In genomic region chr3:194103475-194103874, GRCh38 we compare ENCODE assay signal across 11 cellular contexts. TPM values are rescaled to one million over a fixed set of nuclear protein-coding genes. Genes with fewer than 3 reads are reported as not detected.
DNase-seq lines count a peak whose midpoint lies in the region; ATAC-seq and TF ChIP-seq lines count a peak whose summit lies in the region.
"Had no signal": no experiment of that assay in that cellular context is flagged by ENCODE, and none has a peak within 500 bp of the region (broad histone marks: within the 10 kb centered on the region; RNA-seq: fewer than 3 reads in every experiment).

No MANE protein-coding gene starts in this region.

- H3K36me3 Mint-ChIP-seq in effector memory CD8-positive, alpha-beta T cell (ENCODE audit: insufficient read depth), result peaks cover 9% of the 10 kb centered on the region
- no peaks in the 10 kb centered on the region for H3K36me3 Mint-ChIP-seq in GM23338 (ENCODE audit: low read depth)

- H4K20me1 ChIP-seq in DOHH2 (ENCODE audit: control insufficient read depth, insufficient read depth, low read depth, low read length) (no peaks in the 10 kb centered on the region), GM23338 (replicated peaks; ENCODE audit: insufficient read depth) (no peaks in the 10 kb centered on the region)

- H3K27me3 Mint-ChIP-seq in effector memory CD8-positive, alpha-beta T cell, result peaks cover 68 to 99% of the 10 kb centered on the region in 2 donors
- H3K27me3 Mint-ChIP-seq in GM23338 (ENCODE audit: insufficient read depth, low read depth, poor library complexity), result peaks cover 4% of the 10 kb centered on the region

- H3K9me3 ChIP-seq in DOHH2 (ENCODE audit: control insufficient read depth, insufficient read depth, low read length), result no peaks in the 10 kb centered on the region
- H3K9me3 ChIP-seq: Caco-2 had no signal

- H3K4me3 Mint-ChIP-seq in effector memory CD8-positive, alpha-beta T cell, result no peak overlapping the region
- H3K4me3 Mint-ChIP-seq in GM23338, result no peak overlapping the region

- no peak overlapping the region for H3K27ac Mint-ChIP-seq in effector memory CD8-positive, alpha-beta T cell
- H3K27ac Mint-ChIP-seq in GM23338, result no peak overlapping the region

- H3K27me3 ChIP-seq in DOHH2 (ENCODE audit: control insufficient read depth, low read length) (no peaks in the 10 kb centered on the region), GM23338 (ENCODE audit: insufficient read depth) (no peaks in the 10 kb centered on the region)

- no peaks in the 10 kb centered on the region for H3K9me2 ChIP-seq in DOHH2 (replicated peaks; ENCODE audit: control insufficient read depth, low read length)
- H3K9me2 ChIP-seq in GM23338 (ENCODE audit: insufficient read depth), result peaks cover 3% of the 10 kb centered on the region; the same call in 1 of the 2 replicates

- TF ChIP-seq CTCF in DOHH2 (IDR thresholded peaks at IDR 0.05; ENCODE audit: low read depth, low read length, poor library complexity, severe bottlenecking), result peak; percentile 18
- TF ChIP-seq CTCF in GM23338 (conservative IDR thresholded peaks at IDR 0.05; ENCODE audit: low read depth in 2 of 2), result no peak

- no peaks in the 10 kb centered on the region for H3K36me3 ChIP-seq in DOHH2 (ENCODE audit: control insufficient read depth, low read length)
- H3K36me3 ChIP-seq in GM23338 (ENCODE audit: insufficient read depth), result no peaks in the 10 kb centered on the region

- ATAC-seq in GM19463 (IDR thresholded peaks at IDR 0.05; ENCODE audit: unreplicated experiment), result peak; percentile 21
- ATAC-seq in effector memory CD8-positive, alpha-beta T cell (replicated peaks), result peak; percentile 78
- ATAC-seq in GM23338, result no peak
- ATAC-seq in HG03342 (IDR thresholded peaks at IDR 0.05; ENCODE audit: unreplicated experiment), result no peak

- H3K4me1 ChIP-seq in DOHH2 (ENCODE audit: control insufficient read depth, low read length) (peaks cover 95% of the 10 kb centered on the region), GM23338 (ENCODE audit: insufficient read depth) (0 out of 2 replicates have a peak, but pooled peaks cover under 1% of the 10 kb centered on the region)

- H3K27ac ChIP-seq in DOHH2 (ENCODE audit: low read depth, low read length) (peak overlapping the region; percentile 95), GM23338 (ENCODE audit: low read depth) (no peak overlapping the region)
- H3K27ac ChIP-seq: RWPE1 had no signal

- H2AFZ ChIP-seq in GM23338, result no peak overlapping the region

- H3K4me3 ChIP-seq in DOHH2 (ENCODE audit: low read length) (peak overlapping the region; percentile 64), GM23338 (no peak overlapping the region)

- H3K4me2 ChIP-seq in DOHH2 (ENCODE audit: low read length), result peak overlapping the region; percentile 90
- H3K4me2 ChIP-seq in GM23338, result no peak overlapping the region

- H3F3A ChIP-seq in DOHH2 (ENCODE audit: control insufficient read depth, insufficient read depth) (peaks cover 15% of the 10 kb centered on the region), GM23338 (replicated peaks; ENCODE audit: low read depth) (no peaks in the 10 kb centered on the region)

- H3K79me2 ChIP-seq in DOHH2 (ENCODE audit: control insufficient read depth, low read length) (peaks cover 18% of the 10 kb centered on the region), GM23338 (replicated peaks; ENCODE audit: insufficient read depth) (no peaks in the 10 kb centered on the region)

- peaks cover 0 to 4% of the 10 kb centered on the region in 2 donors for H3K4me1 Mint-ChIP-seq in effector memory CD8-positive, alpha-beta T cell (ENCODE audit: low read depth in 2 of 2)
- peaks cover 12% of the 10 kb centered on the region; the same call in 2 of the 3 replicates for H3K4me1 Mint-ChIP-seq in GM23338

- H3K9me3 Mint-ChIP-seq in effector memory CD8-positive, alpha-beta T cell, result no peaks in the 10 kb centered on the region
- no peaks in the 10 kb centered on the region for H3K9me3 Mint-ChIP-seq in GM23338

- DNase-seq in T-helper 22 cell (ENCODE audit: low read depth) (peak; percentile 4), SW 1271 (lab: John Stamatoyannopoulos, UW) (no peak), NCI-H1417 (lab: John Stamatoyannopoulos, UW) (no peak), GM23338 (ENCODE audit: low spot score) (no peak)
- no peak for DNase-seq in effector memory CD8-positive, alpha-beta T cell
- DNase-seq: activated CD8-positive, alpha-beta memory T cell treated with anti-CD3 and anti-CD28 coated beads, Interleukin-2, amount 50 U/mL, for 48 hours; Caco-2 had no signal

TF ChIP-seq in GM23338, 12 proteins besides CTCF, POLR2A, EP300 and RAD21 (continues in another document):
- TF ChIP-seq, protein P1, sequence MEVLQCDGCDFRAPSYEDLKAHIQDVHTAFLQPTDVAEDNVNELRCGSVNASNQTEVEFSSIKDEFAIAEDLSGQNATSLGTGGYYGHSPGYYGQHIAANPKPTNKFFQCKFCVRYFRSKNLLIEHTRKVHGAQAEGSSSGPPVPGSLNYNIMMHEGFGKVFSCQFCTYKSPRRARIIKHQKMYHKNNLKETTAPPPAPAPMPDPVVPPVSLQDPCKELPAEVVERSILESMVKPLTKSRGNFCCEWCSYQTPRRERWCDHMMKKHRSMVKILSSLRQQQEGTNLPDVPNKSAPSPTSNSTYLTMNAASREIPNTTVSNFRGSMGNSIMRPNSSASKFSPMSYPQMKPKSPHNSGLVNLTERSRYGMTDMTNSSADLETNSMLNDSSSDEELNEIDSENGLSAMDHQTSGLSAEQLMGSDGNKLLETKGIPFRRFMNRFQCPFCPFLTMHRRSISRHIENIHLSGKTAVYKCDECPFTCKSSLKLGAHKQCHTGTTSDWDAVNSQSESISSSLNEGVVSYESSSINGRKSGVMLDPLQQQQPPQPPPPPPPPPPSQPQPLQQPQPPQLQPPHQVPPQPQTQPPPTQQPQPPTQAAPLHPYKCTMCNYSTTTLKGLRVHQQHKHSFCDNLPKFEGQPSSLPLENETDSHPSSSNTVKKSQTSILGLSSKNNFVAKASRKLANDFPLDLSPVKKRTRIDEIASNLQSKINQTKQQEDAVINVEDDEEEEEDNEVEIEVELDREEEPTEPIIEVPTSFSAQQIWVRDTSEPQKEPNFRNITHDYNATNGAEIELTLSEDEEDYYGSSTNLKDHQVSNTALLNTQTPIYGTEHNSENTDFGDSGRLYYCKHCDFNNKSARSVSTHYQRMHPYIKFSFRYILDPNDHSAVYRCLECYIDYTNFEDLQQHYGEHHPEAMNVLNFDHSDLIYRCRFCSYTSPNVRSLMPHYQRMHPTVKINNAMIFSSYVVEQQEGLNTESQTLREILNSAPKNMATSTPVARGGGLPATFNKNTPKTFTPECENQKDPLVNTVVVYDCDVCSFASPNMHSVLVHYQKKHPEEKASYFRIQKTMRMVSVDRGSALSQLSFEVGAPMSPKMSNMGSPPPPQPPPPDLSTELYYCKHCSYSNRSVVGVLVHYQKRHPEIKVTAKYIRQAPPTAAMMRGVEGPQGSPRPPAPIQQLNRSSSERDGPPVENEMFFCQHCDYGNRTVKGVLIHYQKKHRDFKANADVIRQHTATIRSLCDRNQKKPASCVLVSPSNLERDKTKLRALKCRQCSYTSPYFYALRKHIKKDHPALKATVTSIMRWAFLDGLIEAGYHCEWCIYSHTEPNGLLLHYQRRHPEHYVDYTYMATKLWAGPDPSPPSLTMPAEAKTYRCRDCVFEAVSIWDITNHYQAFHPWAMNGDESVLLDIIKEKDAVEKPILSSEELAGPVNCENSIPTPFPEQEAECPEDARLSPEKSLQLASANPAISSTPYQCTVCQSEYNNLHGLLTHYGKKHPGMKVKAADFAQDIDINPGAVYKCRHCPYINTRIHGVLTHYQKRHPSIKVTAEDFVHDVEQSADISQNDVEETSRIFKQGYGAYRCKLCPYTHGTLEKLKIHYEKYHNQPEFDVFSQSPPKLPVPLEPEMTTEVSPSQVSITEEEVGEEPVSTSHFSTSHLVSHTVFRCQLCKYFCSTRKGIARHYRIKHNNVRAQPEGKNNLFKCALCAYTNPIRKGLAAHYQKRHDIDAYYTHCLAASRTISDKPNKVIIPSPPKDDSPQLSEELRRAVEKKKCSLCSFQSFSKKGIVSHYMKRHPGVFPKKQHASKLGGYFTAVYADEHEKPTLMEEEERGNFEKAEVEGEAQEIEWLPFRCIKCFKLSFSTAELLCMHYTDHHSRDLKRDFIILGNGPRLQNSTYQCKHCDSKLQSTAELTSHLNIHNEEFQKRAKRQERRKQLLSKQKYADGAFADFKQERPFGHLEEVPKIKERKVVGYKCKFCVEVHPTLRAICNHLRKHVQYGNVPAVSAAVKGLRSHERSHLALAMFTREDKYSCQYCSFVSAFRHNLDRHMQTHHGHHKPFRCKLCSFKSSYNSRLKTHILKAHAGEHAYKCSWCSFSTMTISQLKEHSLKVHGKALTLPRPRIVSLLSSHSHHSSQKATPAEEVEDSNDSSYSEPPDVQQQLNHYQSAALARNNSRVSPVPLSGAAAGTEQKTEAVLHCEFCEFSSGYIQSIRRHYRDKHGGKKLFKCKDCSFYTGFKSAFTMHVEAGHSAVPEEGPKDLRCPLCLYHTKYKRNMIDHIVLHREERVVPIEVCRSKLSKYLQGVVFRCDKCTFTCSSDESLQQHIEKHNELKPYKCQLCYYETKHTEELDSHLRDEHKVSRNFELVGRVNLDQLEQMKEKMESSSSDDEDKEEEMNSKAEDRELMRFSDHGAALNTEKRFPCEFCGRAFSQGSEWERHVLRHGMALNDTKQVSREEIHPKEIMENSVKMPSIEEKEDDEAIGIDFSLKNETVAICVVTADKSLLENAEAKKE (CRISPR knock-in tag; IDR thresholded peaks at IDR 0.05), result no peak
- TF ChIP-seq POLR2AphosphoS5 (IDR thresholded peaks at IDR 0.05; ENCODE audit: low read depth), result no peak

RNA-seq across cellular contexts. Expression of gene HES1, which starts 32.5 kb away (rescaled TPM):
- total RNA-seq in GM23338 (2014; rRNA removed; shearing (Covaris generic)), result 40.3 and 42.7 TPM in 2 replicates
- 59.3 and 60.8 TPM in 2 replicates for polyA plus RNA-seq in GM23338 (2016; fragmentation: Nextera tagmentation; extraction: Ambion mirVana)

Comparison
In these comparisons a context has a peak if more than half of its experiments do, and no peak if none do; other contexts are left out.
1. ATAC-seq: peak in GM19463 (single experiment) and effector memory CD8-positive, alpha-beta T cell (single experiment); none in GM23338 (single experiment) and HG03342 (single experiment).